ENCODE assay signal across 9 cellular contexts in the genomic region with DNA sequence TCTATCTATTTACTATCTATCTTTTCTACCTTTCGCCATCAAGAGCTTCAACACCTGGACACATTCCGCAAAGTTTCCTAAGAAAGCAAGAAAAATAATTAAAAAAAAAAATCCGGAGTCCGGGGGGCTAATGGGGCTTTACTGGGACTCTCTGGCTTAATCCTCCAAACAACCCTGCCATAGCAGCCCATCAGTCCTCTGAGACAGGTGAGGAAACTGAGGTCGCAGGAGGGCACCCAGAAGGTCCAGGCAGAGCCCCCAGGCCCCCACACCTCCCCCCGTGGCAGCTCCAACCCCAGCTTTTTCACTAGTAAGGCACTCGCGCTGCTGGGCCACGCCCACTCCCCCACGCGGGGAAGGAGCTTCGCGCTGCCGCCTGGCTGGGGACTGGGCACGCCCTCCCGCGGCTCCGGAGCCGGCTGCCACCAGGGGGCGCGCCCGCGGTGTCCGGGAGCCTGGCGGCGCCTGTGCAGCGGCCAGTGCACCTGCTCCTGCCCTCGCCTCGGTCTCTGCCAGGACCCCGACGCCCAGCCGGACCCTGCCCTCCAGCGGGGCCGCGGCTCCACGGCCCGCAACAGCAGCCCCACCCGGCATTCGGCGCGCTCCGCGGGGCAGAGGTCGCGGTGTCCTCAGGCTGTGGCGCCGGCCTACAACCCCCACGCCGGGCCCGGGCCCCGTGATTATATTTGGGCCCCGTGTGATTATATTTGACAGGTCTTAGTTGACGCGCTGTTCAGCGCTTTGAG. TPM values are rescaled to one million over a fixed set of nuclear protein-coding genes. Genes with fewer than 3 reads are reported as not detected.
DNase-seq lines count a peak whose midpoint lies in the region; ATAC-seq and TF ChIP-seq lines count a peak whose summit lies in the region.
"Had no signal": no experiment of that assay in that cellular context is flagged by ENCODE, and none has a peak within 500 bp of the region (broad histone marks: within the 10 kb centered on the region; RNA-seq: fewer than 3 reads in every experiment).

No MANE protein-coding gene starts in this region.

- POLR2A ChIA-PET in AG04449 (lab: Yijun Ruan, JAX) = no interaction called here

- DNase-seq in AG04449 (ENCODE audit: low read depth, low spot score) (no peak), NOMO-1 treated with DMSO at 0.1 percent for 48 hours (lab: John Stamatoyannopoulos, UW; ENCODE audit: unreplicated experiment) (peak; percentile 47), mucosa of gallbladder (ENCODE audit: low spot score) (peak; percentile 57)
- DNase-seq in activated CD8-positive, alpha-beta memory T cell treated with anti-CD3 and anti-CD28 coated beads for 4 hours (ENCODE audit: low read depth in 2 of 2) = peak; percentile 68 to 77
- peak; percentile 83 to 87 (median 83) for DNase-seq in effector memory CD8-positive, alpha-beta T cell
- DNase-seq in stimulated activated CD8-positive, alpha-beta memory T cell treated with anti-CD3 and anti-CD28 coated beads, Interleukin-4, amount 100 ng/mL, for 4 hours (ENCODE audit: low read depth in 2 of 2, low spot score in 1 of 2) = peak; percentile 58 to 74

- H3K9me3 Mint-ChIP-seq in effector memory CD8-positive, alpha-beta T cell = no peaks in the 10 kb centered on the region

- H3K4me1 Mint-ChIP-seq in effector memory CD8-positive, alpha-beta T cell (ENCODE audit: low read depth in 2 of 2) = peaks cover 0 to 4% of the 10 kb centered on the region in 2 donors

- ATAC-seq in GM18505 (IDR thresholded peaks at IDR 0.05; ENCODE audit: unreplicated experiment) (peak; percentile 56), GM21717 (IDR thresholded peaks at IDR 0.05; ENCODE audit: unreplicated experiment) (no peak)
- ATAC-seq in effector memory CD8-positive, alpha-beta T cell (replicated peaks) = peak; percentile 97

- no peak overlapping the region for H3K27ac Mint-ChIP-seq in effector memory CD8-positive, alpha-beta T cell

- H3K36me3 Mint-ChIP-seq in effector memory CD8-positive, alpha-beta T cell (ENCODE audit: insufficient read depth) = no peaks in the 10 kb centered on the region

- TF ChIP-seq POLR2A in GM18505 (IDR thresholded peaks at IDR 0.05; ENCODE audit: borderline replicate concordance, extremely low read depth, insufficient read depth, insufficient read length) = no peak

- CTCF ChIA-PET in AG04449 (lab: Yijun Ruan, JAX) = interaction anchor here (0.6 to 1.7 kb wide), 14 partner anchors 9 to 107 kb away, joined by 3 to 7 read pairs (median 3); a partner anchor contains a TSS

- peak overlapping the region in 1 of 2 donors; percentile 8 for H3K4me3 Mint-ChIP-seq in effector memory CD8-positive, alpha-beta T cell

- H3K4me3 ChIP-seq in AG04449 (ENCODE audit: low read depth, low read length) = no peak overlapping the region

- TF ChIP-seq CTCF in AG04449 (IDR thresholded peaks at IDR 0.05; ENCODE audit: insufficient read depth, low read length, missing control alignments) = peak; percentile 63

- H3K27me3 Mint-ChIP-seq in effector memory CD8-positive, alpha-beta T cell = peaks cover 38 to 39% of the 10 kb centered on the region in 2 donors

RNA-seq across cellular contexts. Expression of a gene that starts 54.1 kb away (rescaled TPM):
- 15.0 TPM for total RNA-seq in mucosa of gallbladder
- total RNA-seq: subcutaneous adipose tissue had no signal
